Comparison of ENCODE assay signal across 23 cellular contexts in the genomic region with DNA sequence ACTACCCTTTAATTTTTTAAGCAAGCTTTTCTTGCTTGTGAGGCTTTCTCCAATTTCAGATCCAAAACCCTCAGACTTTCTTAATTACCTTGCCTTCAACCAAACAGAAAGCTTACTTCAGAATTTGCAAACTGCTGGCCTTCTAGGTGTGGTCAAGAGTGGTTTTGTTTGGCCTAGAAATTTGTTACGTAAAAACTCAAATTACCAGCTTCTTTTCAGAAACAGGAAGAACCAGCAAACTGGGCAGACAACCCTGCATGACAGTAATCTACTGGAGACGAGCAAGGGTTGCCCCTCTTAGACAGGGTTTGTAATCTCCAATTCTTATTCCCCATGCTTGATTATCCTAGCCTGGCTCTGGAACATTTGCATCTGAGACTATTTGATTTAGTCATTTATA.
"Had no signal": no experiment of that assay in that cellular context is flagged by ENCODE, and none has a peak within 500 bp of the region (broad histone marks: within the 10 kb centered on the region; RNA-seq: fewer than 3 reads in every experiment).

No MANE protein-coding gene starts in this region.

- H3K4me1 Mint-ChIP-seq: nephron had no signal

- H3K27ac Mint-ChIP-seq: activated naive CD4-positive, alpha-beta T cell treated with anti-CD3 and anti-CD28 coated beads, Interleukin-2, amount 50 U/mL, for 24 hours; nephron had no signal

- H3K9me3 Mint-ChIP-seq: activated naive CD4-positive, alpha-beta T cell treated with anti-CD3 and anti-CD28 coated beads, Interleukin-2, amount 50 U/mL, for 24 hours; central memory CD8-positive, alpha-beta T cell; nephron had no signal

- H3K36me3 ChIP-seq: ascending aorta, colonic mucosa, gastrocnemius medialis, thyroid gland, uterus, WERI-Rb-1 had no signal

- FAIRE-seq: endometrium, keratinocyte had no signal

- H3K4me3 Mint-ChIP-seq: activated naive CD4-positive, alpha-beta T cell treated with anti-CD3 and anti-CD28 coated beads, Interleukin-2, amount 50 U/mL, for 24 hours; central memory CD8-positive, alpha-beta T cell; nephron had no signal

- H3K27me3 Mint-ChIP-seq: activated naive CD4-positive, alpha-beta T cell treated with anti-CD3 and anti-CD28 coated beads, Interleukin-2, amount 50 U/mL, for 24 hours; central memory CD8-positive, alpha-beta T cell had no signal

- DNase-seq: activated CD4-positive, alpha-beta T cell treated with anti-CD3 and anti-CD28 coated beads, Interleukin-2, amount 50 U/mL, for 48 hours; activated gamma-delta T cell; colonic mucosa; erythroblast; gastrocnemius medialis; head of caudate nucleus; mammary epithelial cell; midbrain; nucleus accumbens; stimulated activated CD4-positive, alpha-beta T cell treated with anti-CD3 and anti-CD28 coated beads, Interleukin-12 subunit alpha, Interleukin-12 subunit beta, amount 100 ng/mL, for 4 hours; stimulated activated CD4-positive, alpha-beta T cell treated with anti-CD3 and anti-CD28 coated beads, Interleukin-1b, Interleukin-23, amount 100 ng/mL, for 48 hours; stimulated activated CD8-positive, alpha-beta memory T cell treated with anti-CD3 and anti-CD28 coated beads, Interleukin-4, amount 100 ng/mL, for 48 hours; stimulated activated naive CD4-positive, alpha-beta T cell treated with Interleukin-2 at 50 U/mL for 16 hours; T-helper 9 cell; thyroid gland; uterus; WERI-Rb-1 had no signal

- H3K9me3 ChIP-seq: ascending aorta, colonic mucosa, gastrocnemius medialis, thyroid gland, uterus had no signal

- ATAC-seq: gastrocnemius medialis had no signal

- H3K4me1 ChIP-seq: colonic mucosa, gastrocnemius medialis, thyroid gland, uterus had no signal

- H3K27me3 ChIP-seq: ascending aorta, colonic mucosa, gastrocnemius medialis, thyroid gland, uterus had no signal

- H3K27ac ChIP-seq: ascending aorta, colonic mucosa, gastrocnemius medialis, thyroid gland, uterus, WERI-Rb-1 had no signal

- H3K4me3 ChIP-seq: ascending aorta, colonic mucosa, gastrocnemius medialis, thyroid gland, uterus had no signal
